9 cellular contexts compared by ENCODE assay signal in genomic region chr10:45286980-45287379, GRCh38. TPM values are rescaled to one million over a fixed set of nuclear protein-coding genes. Genes with fewer than 3 reads are reported as not detected.
"Had no signal": no experiment of that assay in that cellular context is flagged by ENCODE, and none has a peak within 500 bp of the region (broad histone marks: within the 10 kb centered on the region; RNA-seq: fewer than 3 reads in every experiment).

No MANE protein-coding gene starts in this region.

- DNase-seq: GDM1, GF-D8 had no signal

- FAIRE-seq: G401.6, GM12878, GM12891, GM12892, GM18507, GM19239 had no signal

- H3K4me3 ChIP-seq: GM12878 had no signal

- ATAC-seq: GM12878 had no signal

RNA-seq across cellular contexts. Expression of gene OR13A1, which starts 28.4 kb away (rescaled TPM):
- total RNA-seq: G401 had no signal
